ENCODE assay signal across 1 cellular context in genomic region chr13:33639640-33640080, GRCh38.
TF ChIP-seq lines count a peak whose summit lies in the region.

No MANE protein-coding gene starts in this region.

TF ChIP-seq in H1, 55 proteins besides CTCF, POLR2A, EP300 and RAD21 (continued from another document):
- TF ChIP-seq CHD7 (IDR thresholded peaks at IDR 0.05; ENCODE audit: insufficient replicate concordance, low read length) = no peak
- no peak for TF ChIP-seq ASH2L (IDR thresholded peaks at IDR 0.05; ENCODE audit: low read length)
- TF ChIP-seq RNF2 (IDR thresholded peaks at IDR 0.05; ENCODE audit: borderline replicate concordance, low read depth, low read length, missing control alignments, poor library complexity, severe bottlenecking) = no peak
- TF ChIP-seq RFX5 (IDR thresholded peaks at IDR 0.05; ENCODE audit: borderline replicate concordance, low read depth, low read length) = no peak
- TF ChIP-seq SIN3A (conservative IDR thresholded peaks at IDR 0.05 in 1 of 2, IDR thresholded peaks at IDR 0.05 in 1 of 2; ENCODE audit: low read depth in 1 of 2, low read length in 2 of 2) = no peak
- TF ChIP-seq EGR1 (IDR thresholded peaks at IDR 0.05; ENCODE audit: borderline replicate concordance, low read depth, low read length) = no peak
- no peak for TF ChIP-seq USF2 (IDR thresholded peaks at IDR 0.05; ENCODE audit: low read length)
- TF ChIP-seq HDAC2 (IDR thresholded peaks at IDR 0.05; ENCODE audit: borderline replicate concordance in 1 of 2, low read depth in 2 of 2, low read length in 2 of 2) = no peak
- no peak for TF ChIP-seq TAF7 (optimal IDR thresholded peaks at IDR 0.05; ENCODE audit: borderline replicate concordance, low read depth, low read length)
- TF ChIP-seq CTBP2 (IDR thresholded peaks at IDR 0.05; ENCODE audit: borderline replicate concordance, insufficient read depth, insufficient read length, low read length) = no peak
- no peak for TF ChIP-seq ZNF274 (IDR thresholded peaks at IDR 0.05; ENCODE audit: borderline replicate concordance, extremely low read depth, low read length)
TF ChIP-seq in H1: peak in this region for 0.
